Comparison of ENCODE assay signal across 16 cellular contexts in the genomic region with DNA sequence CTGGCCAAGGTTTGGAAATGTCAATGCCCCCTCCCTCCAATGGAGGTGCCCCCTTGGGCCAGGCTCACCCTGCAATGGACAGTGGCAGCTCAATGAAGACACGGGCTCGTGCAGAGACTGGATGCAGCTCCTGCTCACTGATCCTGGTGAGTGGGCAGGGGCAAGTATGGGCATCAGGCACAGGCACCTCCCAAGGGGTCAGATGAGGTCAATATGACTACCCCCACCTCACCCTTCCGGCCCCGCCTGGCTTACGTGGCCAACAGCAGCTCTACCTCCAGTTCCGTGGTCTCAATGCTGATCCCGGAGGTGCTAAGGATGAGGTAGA. TPM values are rescaled to one million over a fixed set of nuclear protein-coding genes. Genes with fewer than 3 reads are reported as not detected.
DNase-seq lines count a peak whose midpoint lies in the region; ATAC-seq lines count a peak whose summit lies in the region.
"Had no signal": no experiment of that assay in that cellular context is flagged by ENCODE, and none has a peak within 500 bp of the region (broad histone marks: within the 10 kb centered on the region; RNA-seq: fewer than 3 reads in every experiment).

No MANE protein-coding gene starts in this region.

- H3K4me1 Mint-ChIP-seq in activated T-cell treated with anti-CD3 and anti-CD28 coated beads, Interleukin-2, amount 50 U/mL, for 24 hours (ENCODE audit: low read depth): no peaks in the 10 kb centered on the region
- H3K4me1 Mint-ChIP-seq: CD14-positive monocyte; CD4-positive, alpha-beta memory T cell had no signal

- no peak overlapping the region for H3K4me3 Mint-ChIP-seq in activated T-cell treated with anti-CD3 and anti-CD28 coated beads, Interleukin-2, amount 50 U/mL, for 24 hours
- H3K4me3 Mint-ChIP-seq: CD4-positive, alpha-beta memory T cell had no signal

- H3K9me3 ChIP-seq in MG63: no peaks in the 10 kb centered on the region
- H3K9me3 ChIP-seq: BLaER1, HAP-1 had no signal

- H3K27me3 Mint-ChIP-seq in activated T-cell treated with anti-CD3 and anti-CD28 coated beads, Interleukin-2, amount 50 U/mL, for 24 hours: no peaks in the 10 kb centered on the region

- peak; percentile 19 for DNase-seq in activated T-cell treated with anti-CD3 and anti-CD28 coated beads, Interleukin-2, amount 50 U/mL, for 24 hours
- no peak for DNase-seq in activated T-cell treated with anti-CD3 and anti-CD28 coated beads, Interleukin-2, amount 50 U/mL, for 48 hours
- DNase-seq in H7 (peak; percentile 14), mesenteric fat pad (ENCODE audit: low spot score) (peak; percentile 68), sciatic nerve (ENCODE audit: low spot score) (peak; percentile 49), MG63 (no peak)
- DNase-seq: 8988T; CD4-positive, alpha-beta memory T cell; DMS153; DMS79; GF-D8 had no signal

- H3K27ac Mint-ChIP-seq in activated T-cell treated with anti-CD3 and anti-CD28 coated beads, Interleukin-2, amount 50 U/mL, for 24 hours: no peak overlapping the region
- H3K27ac Mint-ChIP-seq: CD14-positive monocyte; CD4-positive, alpha-beta memory T cell had no signal

- intact Hi-C loops in sciatic nerve (cut with DNase I): no loop called here

- H3K9me3 Mint-ChIP-seq in activated T-cell treated with anti-CD3 and anti-CD28 coated beads, Interleukin-2, amount 50 U/mL, for 24 hours: no peaks in the 10 kb centered on the region
- H3K9me3 Mint-ChIP-seq: CD4-positive, alpha-beta memory T cell had no signal

- H3K4me3 ChIP-seq in H7 (ENCODE audit: insufficient read depth, low read depth, low read length): no peak overlapping the region
- H3K4me3 ChIP-seq in MG63: no peak overlapping the region
- H3K4me3 ChIP-seq: BLaER1, HAP-1 had no signal

- H3K27me3 ChIP-seq in H7 (ENCODE audit: control insufficient read depth, insufficient read depth, low read length) (no peaks in the 10 kb centered on the region), MG63 (no peaks in the 10 kb centered on the region)
- H3K27me3 ChIP-seq: BLaER1 had no signal

- peaks cover 13% of the 10 kb centered on the region for H3K36me3 ChIP-seq in H7 (replicated peaks; ENCODE audit: control insufficient read depth, insufficient read depth, low read length)
- H3K36me3 ChIP-seq in MG63: no peaks in the 10 kb centered on the region
- H3K36me3 ChIP-seq: BLaER1, HAP-1 had no signal

- H3K36me3 Mint-ChIP-seq in activated T-cell treated with anti-CD3 and anti-CD28 coated beads, Interleukin-2, amount 50 U/mL, for 24 hours (ENCODE audit: low read depth): no peaks in the 10 kb centered on the region
- H3K36me3 Mint-ChIP-seq: CD4-positive, alpha-beta memory T cell had no signal

- no peak for ATAC-seq in sciatic nerve
- no peak for ATAC-seq in GM21390 (IDR thresholded peaks at IDR 0.05; ENCODE audit: unreplicated experiment)
- no peak for ATAC-seq in GM18502 (IDR thresholded peaks at IDR 0.05; ENCODE audit: poor library complexity, unreplicated experiment)

RNA-seq across cellular contexts. Expression of a gene that starts 13.6 kb away (rescaled TPM):
- 38.0 and 46.1 TPM in 2 replicates for total RNA-seq in H7 (2014; rRNA removed; shearing (Covaris generic))
- total RNA-seq in mesenteric fat pad (536 TPM), sciatic nerve (307 TPM)
- 18.8 and 27.4 TPM in 2 replicates for total RNA-seq in MG63 (2014; rRNA removed; shearing (Covaris generic); ENCODE audit: low replicate concordance)

RNA-seq across cellular contexts. Expression of a gene that starts 21.7 kb away (rescaled TPM):
- total RNA-seq in H7 (2014; rRNA removed; shearing (Covaris generic)): 59.6 and 76.9 TPM in 2 replicates
- total RNA-seq in mesenteric fat pad (136 TPM), sciatic nerve (171 TPM)
- total RNA-seq in MG63 (2014; rRNA removed; shearing (Covaris generic); ENCODE audit: low replicate concordance): 75.7 and 97.6 TPM in 2 replicates

RNA-seq across cellular contexts. Expression of a gene that starts 26.0 kb away (rescaled TPM):
- 2.1 and 4.2 TPM in 2 replicates for total RNA-seq in H7 (2014; rRNA removed; shearing (Covaris generic))
- total RNA-seq in mesenteric fat pad (123 TPM), sciatic nerve (23.3 TPM)
- total RNA-seq in MG63 (2014; rRNA removed; shearing (Covaris generic); ENCODE audit: low replicate concordance): 3.1 and 5.0 TPM in 2 replicates

RNA-seq across cellular contexts. Expression of a gene that starts 34.7 kb away (rescaled TPM):
- 314 and 321 TPM in 2 replicates for total RNA-seq in H7 (2014; rRNA removed; shearing (Covaris generic))
- total RNA-seq in mesenteric fat pad (1,545 TPM), sciatic nerve (870 TPM)
- 1,474 and 1,678 TPM in 2 replicates for total RNA-seq in MG63 (2014; rRNA removed; shearing (Covaris generic); ENCODE audit: low replicate concordance)

RNA-seq across cellular contexts. Expression of a gene that starts 48.8 kb away (rescaled TPM):
- 11.1 and 13.7 TPM in 2 replicates for total RNA-seq in H7 (2014; rRNA removed; shearing (Covaris generic))
- 5.8 TPM for total RNA-seq in mesenteric fat pad
- 10.0 TPM for total RNA-seq in sciatic nerve
- total RNA-seq in MG63 (2014; rRNA removed; shearing (Covaris generic); ENCODE audit: low replicate concordance): 2.8 and 3.9 TPM in 2 replicates

Comparison
In these comparisons a context has a peak if more than half of its experiments do, and no peak if none do; other contexts are left out.
1. DNase-seq: peak in activated T-cell treated with anti-CD3 and anti-CD28 coated beads, Interleukin-2, amount 50 U/mL, for 24 hours (single experiment), H7 (single experiment), mesenteric fat pad (single experiment) and sciatic nerve (single experiment); none in activated T-cell treated with anti-CD3 and anti-CD28 coated beads, Interleukin-2, amount 50 U/mL, for 48 hours (0 of 2) and MG63 (single experiment).